ENCODE assay signal across 1 cellular context in the genomic region with DNA sequence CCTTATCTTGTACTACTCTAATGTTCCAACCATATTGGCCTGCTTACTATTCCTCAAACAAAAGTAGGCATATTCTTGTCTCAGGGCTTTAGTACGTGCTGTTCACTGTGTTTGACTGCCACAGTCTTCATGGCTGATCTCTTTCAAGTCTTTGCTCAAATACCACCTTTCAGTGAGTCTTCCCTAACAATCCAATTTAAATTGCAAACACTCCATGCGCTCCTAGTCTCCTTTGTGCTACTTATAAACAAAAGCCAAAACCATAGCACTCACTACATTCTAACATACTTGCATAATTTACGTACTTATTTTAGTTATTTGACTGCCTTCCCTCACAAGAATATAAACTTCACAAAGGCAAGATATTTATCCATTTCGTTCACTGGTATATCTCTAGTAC.
TF ChIP-seq lines count a peak whose summit lies in the region.

No MANE protein-coding gene starts in this region.

TF ChIP-seq in GM23338, 12 proteins besides CTCF, POLR2A, EP300 and RAD21 (continued from another document):
- TF ChIP-seq, protein P1, sequence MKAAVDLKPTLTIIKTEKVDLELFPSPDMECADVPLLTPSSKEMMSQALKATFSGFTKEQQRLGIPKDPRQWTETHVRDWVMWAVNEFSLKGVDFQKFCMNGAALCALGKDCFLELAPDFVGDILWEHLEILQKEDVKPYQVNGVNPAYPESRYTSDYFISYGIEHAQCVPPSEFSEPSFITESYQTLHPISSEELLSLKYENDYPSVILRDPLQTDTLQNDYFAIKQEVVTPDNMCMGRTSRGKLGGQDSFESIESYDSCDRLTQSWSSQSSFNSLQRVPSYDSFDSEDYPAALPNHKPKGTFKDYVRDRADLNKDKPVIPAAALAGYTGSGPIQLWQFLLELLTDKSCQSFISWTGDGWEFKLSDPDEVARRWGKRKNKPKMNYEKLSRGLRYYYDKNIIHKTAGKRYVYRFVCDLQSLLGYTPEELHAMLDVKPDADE (IDR thresholded peaks at IDR 0.05): no peak
- TF ChIP-seq EZH2 (IDR thresholded peaks at IDR 0.05; ENCODE audit: low read depth, unreplicated experiment): no peak
- no peak for TF ChIP-seq STAT1 (IDR thresholded peaks at IDR 0.05; ENCODE audit: unreplicated experiment)
- TF ChIP-seq ZNF114 (CRISPR knock-in tag; IDR thresholded peaks at IDR 0.05): no peak
- TF ChIP-seq NANOG (IDR thresholded peaks at IDR 0.05; ENCODE audit: borderline replicate concordance): peak; percentile 65; the same call in 1 of the 2 replicates
